8 cellular contexts compared by ENCODE assay signal in the genomic region with DNA sequence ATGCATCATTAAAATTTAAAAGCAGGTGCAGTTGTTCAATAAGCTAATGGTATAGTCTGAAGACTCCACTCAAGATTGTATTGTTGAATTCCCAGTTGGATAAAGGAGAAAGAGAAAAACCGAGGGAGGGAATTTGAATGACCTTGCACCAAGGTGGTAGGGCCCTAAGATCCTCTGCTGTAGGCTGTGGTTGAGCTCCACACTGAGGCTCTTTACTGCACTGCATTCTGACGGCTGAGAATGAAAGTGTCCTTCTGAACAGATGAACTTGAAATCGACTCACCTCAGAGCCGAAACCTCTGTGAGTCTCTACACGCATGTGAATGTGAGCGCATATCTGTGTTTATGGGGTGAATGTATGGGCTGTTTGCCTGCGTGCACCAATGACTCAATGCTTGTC.
A peak's percentile ranks its signal among the peaks of the same experiment; 100 is the strongest.
DNase-seq lines count a peak whose midpoint lies in the region; ATAC-seq and TF ChIP-seq lines count a peak whose summit lies in the region.

No MANE protein-coding gene starts in this region.

- DNase-seq in LHCN-M2 (ENCODE audit: low read depth) (peak; percentile 54), SK-N-SH (peak; percentile 19), iris pigment epithelial cell (ENCODE audit: low read depth) (peak; percentile 55), activated gamma-delta T cell treated with Interleukin-2 at 50 U/mL for 16 hours (no peak)
- no peak for DNase-seq in activated CD4-positive, alpha-beta T cell treated with anti-CD3 and anti-CD28 coated beads for 4 hours
- no peak for DNase-seq in stimulated activated naive CD4-positive, alpha-beta T cell (lab: John Stamatoyannopoulos, UW)

- H3K9me3 ChIP-seq in SK-N-SH, result no peaks in the 10 kb centered on the region

- H4K20me1 ChIP-seq in SK-N-SH (ENCODE audit: insufficient read depth), result no peaks in the 10 kb centered on the region

- no peak overlapping the region for H3K4me3 ChIP-seq in SK-N-SH (ENCODE audit: low read depth in 2 of 2, low read length in 1 of 2)

- H3K27ac ChIP-seq in C4-2B, result no peak overlapping the region
- no peak overlapping the region for H3K27ac ChIP-seq in SK-N-SH (ENCODE audit: low read depth in 2 of 2, low read length in 1 of 2)

- TF ChIP-seq EP300 in SK-N-SH (IDR thresholded peaks at IDR 0.05; ENCODE audit: borderline replicate concordance in 1 of 2, low read depth in 1 of 2, low read length in 1 of 2), result no peak

- no peak overlapping the region for H3K4me2 ChIP-seq in SK-N-SH

- no peaks in the 10 kb centered on the region for H3K27me3 ChIP-seq in SK-N-SH (ENCODE audit: insufficient read depth)

- peak; percentile 90 for TF ChIP-seq RAD21 in SK-N-SH (IDR thresholded peaks at IDR 0.05; ENCODE audit: low read length)

- no peak overlapping the region for H3K9ac ChIP-seq in SK-N-SH

- CTCF ChIA-PET in SK-N-SH (lab: Yijun Ruan, JAX), result interaction anchor here (0.6 to 1.5 kb wide), 6 partner anchors 9 to 1297 kb away, joined by 3 to 6 read pairs (median 4); a partner anchor contains a TSS

- H3F3A ChIP-seq in SK-N-SH (replicated peaks; ENCODE audit: insufficient read depth), result peaks cover 4% of the 10 kb centered on the region

- no peaks in the 10 kb centered on the region for H3K36me3 ChIP-seq in SK-N-SH (replicated peaks in 1 of 2; ENCODE audit: control insufficient read depth in 1 of 2, insufficient read depth in 2 of 2, low read length in 1 of 2)

- POLR2A ChIA-PET in SK-N-SH (lab: Yijun Ruan, JAX), result no interaction called here

- H3K4me1 ChIP-seq in SK-N-SH (ENCODE audit: control insufficient read depth in 1 of 2, insufficient read depth in 2 of 2, low read depth in 1 of 2, low read length in 1 of 2), result no peaks in the 10 kb centered on the region; a peak in 1 of 4 replicates

- no peak overlapping the region for H2AFZ ChIP-seq in SK-N-SH (ENCODE audit: low read depth)

- no peaks in the 10 kb centered on the region for H3K9me2 ChIP-seq in SK-N-SH

- ATAC-seq in GM21447 (IDR thresholded peaks at IDR 0.05; ENCODE audit: unreplicated experiment), result no peak

- no peaks in the 10 kb centered on the region for H3K79me2 ChIP-seq in SK-N-SH (ENCODE audit: insufficient read depth)

- TF ChIP-seq CTCF in C4-2B (conservative IDR thresholded peaks at IDR 0.05), result peak; percentile 44
- peak; percentile 74 for TF ChIP-seq CTCF in SK-N-SH (IDR thresholded peaks at IDR 0.05)

- 61% methylated on average over 7 of the region's 7 CpGs for WGBS in SK-N-SH (ENCODE audit: low lambda C conversion rate)

TF ChIP-seq in SK-N-SH, 30 proteins besides CTCF, POLR2A, EP300 and RAD21:
- TF ChIP-seq TEAD4 (IDR thresholded peaks at IDR 0.05; ENCODE audit: borderline replicate concordance, insufficient read depth), result no peak
- TF ChIP-seq SMC3 (IDR thresholded peaks at IDR 0.05; ENCODE audit: low read depth, low read length), result peak; percentile 84

Comparison
In these comparisons a context has a peak if more than half of its experiments do, and no peak if none do; other contexts are left out.
1. DNase-seq: peak in LHCN-M2 (single experiment), SK-N-SH (single experiment) and iris pigment epithelial cell (single experiment); none in activated CD4-positive, alpha-beta T cell treated with anti-CD3 and anti-CD28 coated beads for 4 hours (0 of 2), stimulated activated naive CD4-positive, alpha-beta T cell (0 of 6) and activated gamma-delta T cell treated with Interleukin-2 at 50 U/mL for 16 hours (single experiment).